ENCODE assay signal across 23 cellular contexts in the genomic region with DNA sequence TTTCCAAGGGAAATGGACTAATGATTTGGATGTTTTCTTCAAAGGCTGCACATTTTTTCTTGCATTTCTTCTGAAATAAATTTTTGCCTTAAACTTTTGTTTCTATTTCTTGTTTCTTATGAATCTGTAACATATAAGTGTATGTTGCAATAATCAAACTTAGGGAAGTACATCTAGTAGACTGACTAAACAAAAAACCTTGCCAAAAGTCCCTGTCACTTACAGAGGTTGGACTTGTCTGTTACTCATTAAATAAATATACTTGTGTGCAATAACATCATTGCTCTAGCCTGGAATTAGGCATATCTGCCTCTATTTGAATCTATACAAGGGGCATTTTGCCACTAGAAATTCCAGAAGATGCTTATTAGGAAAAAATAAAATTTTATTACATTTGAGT. TPM values are rescaled to one million over a fixed set of nuclear protein-coding genes. Genes with fewer than 3 reads are reported as not detected.
DNase-seq lines count a peak whose midpoint lies in the region; ATAC-seq and TF ChIP-seq lines count a peak whose summit lies in the region.
"Had no signal": no experiment of that assay in that cellular context is flagged by ENCODE, and none has a peak within 500 bp of the region (broad histone marks: within the 10 kb centered on the region; RNA-seq: fewer than 3 reads in every experiment).

No MANE protein-coding gene starts in this region.

- intact Hi-C loops in left cardiac atrium (cut with DNase I): no loop called here

- H3K36me3 Mint-ChIP-seq in T-cell: no peaks in the 10 kb centered on the region
- H3K36me3 Mint-ChIP-seq: CD4-positive, alpha-beta memory T cell; memory B cell; stimulated activated naive B cell treated with anti-CD40 and anti-IgM and Interleukin-4, amounts not matched to agents 10 μg/mL and 1 μg/mL and 100 μg/mL, for 72 hours had no signal

- ATAC-seq in T-cell (replicated peaks in 1 of 4): no peak
- ATAC-seq in GM18517 (IDR thresholded peaks at IDR 0.05; ENCODE audit: unreplicated experiment): no peak
- ATAC-seq in left cardiac atrium: no peak
- ATAC-seq: stimulated activated naive B cell treated with anti-CD40 and anti-IgM and Interleukin-4, amounts not matched to agents 10 μg/mL and 1 μg/mL and 100 μg/mL, for 72 hours; upper lobe of right lung had no signal

- CTCF ChIA-PET in T-cell (lab: Charles Lee): no interaction called here

- H3K4me3 Mint-ChIP-seq in T-cell: no peak overlapping the region
- H3K4me3 Mint-ChIP-seq: CD4-positive, alpha-beta memory T cell; memory B cell; nephron; stimulated activated naive B cell treated with anti-CD40 and anti-IgM and Interleukin-4, amounts not matched to agents 10 μg/mL and 1 μg/mL and 100 μg/mL, for 72 hours had no signal

- H3K4me1 Mint-ChIP-seq in T-cell: no peaks in the 10 kb centered on the region
- H3K4me1 Mint-ChIP-seq: CD4-positive, alpha-beta memory T cell; memory B cell; stimulated activated naive B cell treated with anti-CD40 and anti-IgM and Interleukin-4, amounts not matched to agents 10 μg/mL and 1 μg/mL and 100 μg/mL, for 72 hours had no signal

- in situ Hi-C loops in astrocyte of the spinal cord (cut with HindIII; ENCODE audit: low sequenced_read_pairs): no loop called here

- H3K4me3 ChIP-seq in astrocyte of the spinal cord (ENCODE audit: low read depth, low read length): no peak overlapping the region
- no peak overlapping the region for H3K4me3 ChIP-seq in foreskin fibroblast (ENCODE audit: low read depth in 1 of 2, low read length in 2 of 2)
- H3K4me3 ChIP-seq: prostate gland, SJSA1, upper lobe of right lung had no signal

- H3K27me3 Mint-ChIP-seq in T-cell: no peaks in the 10 kb centered on the region
- H3K27me3 Mint-ChIP-seq: memory B cell; stimulated activated naive B cell treated with anti-CD40 and anti-IgM and Interleukin-4, amounts not matched to agents 10 μg/mL and 1 μg/mL and 100 μg/mL, for 72 hours had no signal

- POLR2A ChIA-PET in T-cell (lab: Charles Lee): no interaction called here

- TF ChIP-seq CTCF in astrocyte of the spinal cord (IDR thresholded peaks at IDR 0.05; ENCODE audit: low read depth, low read length) (no peak), foreskin fibroblast (IDR thresholded peaks at IDR 0.05; ENCODE audit: low read depth, low read length) (no peak)

- DNase-seq in NCI-H446 treated with DMSO at 0.1 percent for 48 hours (lab: John Stamatoyannopoulos, UW) (peak; percentile 38), NCI-H446 (lab: John Stamatoyannopoulos, UW) (no peak), astrocyte of the spinal cord (ENCODE audit: low read depth, low spot score) (peak; percentile 57), foreskin fibroblast (peak; percentile 0 to 14), stromal cell of bone marrow (ENCODE audit: low read depth) (peak; percentile 54), T-cell (no peak), left cardiac atrium (no peak)
- DNase-seq: activated CD4-positive, alpha-beta T cell treated with anti-CD3 and anti-CD28 coated beads for 1 hour; CD4-positive, alpha-beta memory T cell; NCI-H1048; NCI-H526 treated with DMSO at 0.1 percent for 48 hours; stimulated activated naive B cell treated with anti-CD40 and anti-IgM and Interleukin-4, amounts not matched to agents 10 μg/mL and 1 μg/mL and 100 μg/mL, for 72 hours; T-helper 9 cell; upper lobe of right lung had no signal

- H3K9me3 Mint-ChIP-seq in T-cell: peaks cover 0 to 5% (median 4%) of the 10 kb centered on the region in 3 donors
- H3K9me3 Mint-ChIP-seq: activated T-helper 2 cell treated with anti-CD3 and anti-CD28 coated beads, Interferon-gamma antibody, Interleukin-2, Interleukin-4, amounts not matched to agents 10 μg/mL and 5 μg/mL and 100 μg/mL, durations not matched to agents 14 hours and 24 hours and 36 hours; memory B cell; nephron; stimulated activated naive B cell treated with anti-CD40 and anti-IgM and Interleukin-4, amounts not matched to agents 10 μg/mL and 1 μg/mL and 100 μg/mL, for 72 hours had no signal

- no peak overlapping the region for H3K27ac Mint-ChIP-seq in T-cell
- H3K27ac Mint-ChIP-seq: activated T-helper 2 cell treated with anti-CD3 and anti-CD28 coated beads, Interferon-gamma antibody, Interleukin-2, Interleukin-4, amounts not matched to agents 10 μg/mL and 5 μg/mL and 100 μg/mL, durations not matched to agents 14 hours and 24 hours and 36 hours; CD4-positive, alpha-beta memory T cell; memory B cell; nephron; stimulated activated naive B cell treated with anti-CD40 and anti-IgM and Interleukin-4, amounts not matched to agents 10 μg/mL and 1 μg/mL and 100 μg/mL, for 72 hours had no signal

RNA-seq across cellular contexts. Expression of a gene that starts 56.6 kb away (rescaled TPM):
- total RNA-seq in T-cell (under 1 TPM in 3 of 5 donors, not detected in 2; 0.32 to 0.49 (median 0.44) TPM), left cardiac atrium (100 to 1,000 TPM in 1 of 2 donors, 10 to 100 TPM in 1; 84.1 to 175 TPM)
- total RNA-seq: A172; activated T-helper 2 cell treated with anti-CD3 and anti-CD28 coated beads, Interferon-gamma antibody, Interleukin-2, Interleukin-4, amounts not matched to agents 10 μg/mL and 5 μg/mL and 100 μg/mL, durations not matched to agents 14 hours and 24 hours and 36 hours; CD4-positive, alpha-beta memory T cell; Daoy; OCI-LY7; SJSA1 had no signal

Comparison
In these comparisons a context has a peak if more than half of its experiments do, and no peak if none do; other contexts are left out.
1. DNase-seq: peak in NCI-H446 treated with DMSO at 0.1 percent for 48 hours (single experiment), astrocyte of the spinal cord (single experiment), foreskin fibroblast (2 of 2) and stromal cell of bone marrow (single experiment); none in NCI-H446 (0 of 2), T-cell (0 of 34) and left cardiac atrium (single experiment).
2. RNA of a gene that starts 56.6 kb away (total RNA-seq): 84.1 to 175 TPM in left cardiac atrium; 0.32 to 0.49 TPM in T-cell; every median in the first group is over 10 times any median in the second.